Comparison of ENCODE assay signal across 8 cellular contexts in the genomic region with DNA sequence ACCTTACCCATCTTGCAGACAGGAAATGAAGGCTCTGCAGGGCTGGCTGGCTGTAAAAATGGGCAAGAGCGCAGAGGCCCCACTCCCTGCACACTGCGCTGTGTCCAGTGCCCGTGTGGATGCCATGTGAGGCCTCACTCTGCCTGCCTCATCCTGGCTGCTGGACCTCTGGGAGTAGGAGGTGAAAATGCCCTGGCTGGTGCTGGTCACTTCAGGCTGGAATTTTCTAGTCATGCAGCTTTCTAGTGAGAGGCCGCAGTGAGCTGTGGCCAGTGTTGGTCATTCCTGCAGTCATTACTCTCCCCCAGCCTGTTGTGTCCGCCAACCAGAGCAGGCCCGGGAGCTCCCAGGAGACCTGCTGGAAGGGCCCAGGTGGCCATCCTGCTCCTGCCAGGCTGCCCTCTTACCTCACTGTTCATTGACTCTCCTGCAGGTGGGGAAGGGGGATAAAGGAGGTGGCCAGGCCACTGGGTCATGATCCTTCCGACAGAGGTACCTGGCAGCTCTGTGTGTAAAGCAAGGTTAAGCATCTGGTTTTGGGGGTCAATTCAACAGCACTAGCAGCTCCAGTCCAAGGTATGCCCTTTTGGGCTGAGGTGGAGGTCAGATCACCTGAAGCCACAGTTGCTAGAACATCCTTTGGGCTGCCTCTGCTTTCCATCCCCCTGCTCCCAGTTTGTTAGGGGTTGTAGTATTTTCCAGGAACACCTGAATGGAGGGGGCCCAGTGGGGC. TPM values are rescaled to one million over a fixed set of nuclear protein-coding genes. Genes with fewer than 3 reads are reported as not detected.
DNase-seq lines count a peak whose midpoint lies in the region; ATAC-seq and TF ChIP-seq lines count a peak whose summit lies in the region.

No MANE protein-coding gene starts in this region.

- peak overlapping the region; percentile 88 for H3K27ac Mint-ChIP-seq in chondrocyte (ENCODE audit: unreplicated experiment)
- H3K27ac Mint-ChIP-seq in natural killer cell treated with Interleukin-12 subunit alpha and Interleukin-12 subunit beta and Interleukin-15 and Interleukin-18, amount 100 ng/mL, for 72 hours = peak overlapping the region; percentile 60 to 74

- peak overlapping the region; percentile 29; the same call in 1 of the 2 replicates for H3K27ac ChIP-seq in DND-41 (ENCODE audit: low read length)

- no peak overlapping the region for H3K9ac ChIP-seq in DND-41 (ENCODE audit: low read depth, low read length)

- H2AFZ ChIP-seq in DND-41 (ENCODE audit: low read depth, low read length) = no peak overlapping the region

- H3K27me3 ChIP-seq in DND-41 (ENCODE audit: insufficient read depth, low read length, poor library complexity) = no peaks in the 10 kb centered on the region

- H4K20me1 ChIP-seq in DND-41 (ENCODE audit: insufficient read depth, low read length) = peaks cover 69% of the 10 kb centered on the region

- H3K36me3 ChIP-seq in DND-41 (ENCODE audit: insufficient read depth, low read length) = peaks cover 93% of the 10 kb centered on the region

- no peak for TF ChIP-seq CTCF in DND-41 (IDR thresholded peaks at IDR 0.05; ENCODE audit: borderline replicate concordance, extremely low read depth, low read length, poor library complexity, severe bottlenecking)
- TF ChIP-seq CTCF in chondrocyte (IDR thresholded peaks at IDR 0.05) = no peak

- H3K4me1 Mint-ChIP-seq in chondrocyte (ENCODE audit: low read depth) = peaks cover 33% of the 10 kb centered on the region
- H3K4me1 Mint-ChIP-seq in natural killer cell treated with Interleukin-12 subunit alpha and Interleukin-12 subunit beta and Interleukin-15 and Interleukin-18, amount 100 ng/mL, for 72 hours (ENCODE audit: low read depth in 2 of 2) = peaks cover 67 to 69% of the 10 kb centered on the region in 2 donors

- H3K9me3 ChIP-seq in DND-41 (ENCODE audit: insufficient read depth, low read length, severe bottlenecking) = no peaks in the 10 kb centered on the region

- H3K9me3 Mint-ChIP-seq in chondrocyte (ENCODE audit: low read depth) = no peaks in the 10 kb centered on the region
- H3K9me3 Mint-ChIP-seq in natural killer cell treated with Interleukin-12 subunit alpha and Interleukin-12 subunit beta and Interleukin-15 and Interleukin-18, amount 100 ng/mL, for 72 hours = no peaks in the 10 kb centered on the region

- peaks cover 40% of the 10 kb centered on the region for H3K79me2 ChIP-seq in DND-41 (ENCODE audit: insufficient read depth, low read length)

- no peak overlapping the region for H3K4me3 ChIP-seq in DND-41 (ENCODE audit: low read depth in 1 of 2, low read length in 2 of 2)

- no peaks in the 10 kb centered on the region for H3K27me3 Mint-ChIP-seq in chondrocyte (ENCODE audit: low read depth)
- H3K27me3 Mint-ChIP-seq in natural killer cell treated with Interleukin-12 subunit alpha and Interleukin-12 subunit beta and Interleukin-15 and Interleukin-18, amount 100 ng/mL, for 72 hours = peaks cover 0 to 2% of the 10 kb centered on the region in 2 donors

- no peak overlapping the region for H3K4me3 Mint-ChIP-seq in chondrocyte (ENCODE audit: unreplicated experiment)
- H3K4me3 Mint-ChIP-seq in natural killer cell treated with Interleukin-12 subunit alpha and Interleukin-12 subunit beta and Interleukin-15 and Interleukin-18, amount 100 ng/mL, for 72 hours = peak overlapping the region; percentile 55

- H3K36me3 Mint-ChIP-seq in chondrocyte (ENCODE audit: low read depth) = peaks cover 14% of the 10 kb centered on the region
- H3K36me3 Mint-ChIP-seq in natural killer cell treated with Interleukin-12 subunit alpha and Interleukin-12 subunit beta and Interleukin-15 and Interleukin-18, amount 100 ng/mL, for 72 hours = peaks cover 14% of the 10 kb centered on the region

- DNase-seq in DND-41 (no peak), chondrocyte (ENCODE audit: low spot score) (no peak), AML-193 (lab: John Stamatoyannopoulos, UW) (no peak), epidermal melanocyte (ENCODE audit: insufficient read length, low spot score) (no peak), T1000 (lab: John Stamatoyannopoulos, UW) (no peak), NCI-H1436 (lab: John Stamatoyannopoulos, UW) (no peak)
- no peak for DNase-seq in natural killer cell treated with Interleukin-12 subunit alpha and Interleukin-12 subunit beta and Interleukin-15 and Interleukin-18, amount 100 ng/mL, for 72 hours (ENCODE audit: low spot score)

- no peak overlapping the region for H3K4me2 ChIP-seq in DND-41 (ENCODE audit: insufficient read depth, low read length)

- ATAC-seq in DND-41 (ENCODE audit: insufficient read depth, low read depth) = no peak
- ATAC-seq in HG03095 (IDR thresholded peaks at IDR 0.05; ENCODE audit: unreplicated experiment) = peak; percentile 5
- peak; percentile 13 to 43 for ATAC-seq in natural killer cell treated with Interleukin-12 subunit alpha and Interleukin-12 subunit beta and Interleukin-15 and Interleukin-18, amount 100 ng/mL, for 72 hours

- H3K4me1 ChIP-seq in DND-41 (ENCODE audit: insufficient read depth, low read length) = no peaks in the 10 kb centered on the region

RNA-seq across cellular contexts. Expression of gene SH2B3, which starts 39.8 kb away (rescaled TPM):
- 14.7 to 20.0 TPM (median 18.3 TPM) in 3 replicates for total RNA-seq in chondrocyte
- 10 to 100 TPM in 1 of 2 donors, 1 to 10 TPM in 1; 10.0 to 12.2 TPM for total RNA-seq in natural killer cell treated with Interleukin-12 subunit alpha and Interleukin-12 subunit beta and Interleukin-15 and Interleukin-18, amount 100 ng/mL, for 72 hours
